8 cellular contexts compared by ENCODE assay signal in genomic region chr17:1908699-1909309, GRCh38.
DNase-seq lines count a peak whose midpoint lies in the region; ATAC-seq and TF ChIP-seq lines count a peak whose summit lies in the region.

No MANE protein-coding gene starts in this region.

- ATAC-seq in HG03442 (IDR thresholded peaks at IDR 0.05; ENCODE audit: unreplicated experiment): no peak
- no peak for ATAC-seq in HG02763 (IDR thresholded peaks at IDR 0.05; ENCODE audit: unreplicated experiment)

- H3K4me2 ChIP-seq in SU-DHL-6 (ENCODE audit: low read depth, low read length, poor library complexity, severe bottlenecking): peak overlapping the region; percentile 14
- H3K4me2 ChIP-seq in skeletal muscle satellite cell (ENCODE audit: low read length): peak overlapping the region; percentile 84

- H3K9me3 ChIP-seq in SU-DHL-6 (ENCODE audit: insufficient read depth, low read length) (no peaks in the 10 kb centered on the region), skeletal muscle satellite cell (replicated peaks; ENCODE audit: low read length) (no peaks in the 10 kb centered on the region)

- intact Hi-C loops in MCF 10A (cut with micrococcal nuclease): loop anchor here (1.0 kb wide), 3 partner anchors 116 to 335 kb away; partner anchors contain the start of genes DPH1 and RTN4RL1

- H3K36me3 Mint-ChIP-seq in MCF 10A (ENCODE audit: insufficient read depth, unreplicated experiment): no peaks in the 10 kb centered on the region

- POLR2A ChIA-PET in GM10248 (lab: Yijun Ruan, JAX): no interaction called here
- POLR2A ChIA-PET in MCF 10A (lab: Yijun Ruan, JAX): interaction anchor here (0.5 to 3.1 kb wide), 8 partner anchors 14 to 1098 kb away, joined by 3 to 50 read pairs (median 4); partner anchors contain the start of genes OVCA2 and RTN4RL1

- CTCF ChIA-PET in GM10248 (lab: Yijun Ruan, JAX) (interaction anchor here (0.9 to 2.3 kb wide), 12 partner anchors 10 to 336 kb away, joined by 3 to 10 read pairs (median 3); partner anchors contain the start of genes DPH1 and RTN4RL1), MCF 10A (lab: Yijun Ruan, JAX) (interaction anchor here (0.6 to 4.7 kb wide), 24 partner anchors 10 to 444 kb away, joined by 3 to 124 read pairs (median 4); partner anchors contain the start of genes OVCA2 and RTN4RL1)

- H4K20me1 ChIP-seq in SU-DHL-6 (ENCODE audit: low read depth, low read length): no peaks in the 10 kb centered on the region

- H3K36me3 ChIP-seq in SU-DHL-6 (ENCODE audit: low read length): no peaks in the 10 kb centered on the region
- H3K36me3 ChIP-seq in skeletal muscle satellite cell (ENCODE audit: insufficient read depth, low read length): no peaks in the 10 kb centered on the region

- H3K79me2 ChIP-seq in SU-DHL-6 (ENCODE audit: insufficient read depth, low read length): no peaks in the 10 kb centered on the region

- H3K4me3 ChIP-seq in SU-DHL-6 (ENCODE audit: insufficient read depth, low read length, poor library complexity, severe bottlenecking): no peak overlapping the region
- peak overlapping the region; percentile 61 for H3K4me3 ChIP-seq in skeletal muscle satellite cell (ENCODE audit: low read length)

- H3K4me1 ChIP-seq in skeletal muscle satellite cell (ENCODE audit: control insufficient read depth, insufficient read depth, low read length): peaks cover 14% of the 10 kb centered on the region

- no peaks in the 10 kb centered on the region for H3K9me2 ChIP-seq in SU-DHL-6 (replicated peaks; ENCODE audit: insufficient read depth, low read length)

- H2AFZ ChIP-seq in SU-DHL-6 (ENCODE audit: low read depth, low read length, severe bottlenecking): peak overlapping the region; percentile 35

- H3K9ac ChIP-seq in SU-DHL-6 (ENCODE audit: low read length): no peak overlapping the region
- H3K9ac ChIP-seq in skeletal muscle satellite cell (ENCODE audit: low read depth, low read length): peak overlapping the region; percentile 14

- TF ChIP-seq CTCF in GM10248 (IDR thresholded peaks at IDR 0.05; ENCODE audit: control extremely low read depth, extremely low read depth, low read depth, missing control alignments): peak; percentile 57
- TF ChIP-seq CTCF in SU-DHL-6 (IDR thresholded peaks at IDR 0.05; ENCODE audit: insufficient read depth, low read length, poor library complexity, severe bottlenecking): peak; percentile 45
- TF ChIP-seq CTCF in MCF 10A (IDR thresholded peaks at IDR 0.05; ENCODE audit: unreplicated experiment): peak; percentile 73

- H3K27ac Mint-ChIP-seq in MCF 10A (ENCODE audit: low read depth, unreplicated experiment): no peak overlapping the region

- DNase-seq in GM10248 (ENCODE audit: extremely low spot score): peak; percentile 69
- DNase-seq in NCI-H1092 treated with DMSO at 0.1 percent for 48 hours (lab: John Stamatoyannopoulos, UW): peak; percentile 73
- peak; percentile 81 for DNase-seq in MCF 10A (ENCODE audit: unreplicated experiment)
- DNase-seq in iPS-NIHi7 (ENCODE audit: extremely low spot score): peak; percentile 80

- H3K4me3 Mint-ChIP-seq in MCF 10A (ENCODE audit: unreplicated experiment): no peak overlapping the region

- H3K27me3 ChIP-seq in SU-DHL-6 (ENCODE audit: low read length) (no peaks in the 10 kb centered on the region), skeletal muscle satellite cell (ENCODE audit: control insufficient read depth, insufficient read depth, low read length) (peaks cover 70% of the 10 kb centered on the region)

- BruUV-seq in MCF 10A (replicated peaks; lab: Mats Ljungman, UMichigan): no TSS peak

- no peaks in the 10 kb centered on the region for H3K9me3 Mint-ChIP-seq in MCF 10A (ENCODE audit: unreplicated experiment)

- H3K4me1 Mint-ChIP-seq in MCF 10A (ENCODE audit: insufficient read depth, unreplicated experiment): no peaks in the 10 kb centered on the region

- H3F3A ChIP-seq in SU-DHL-6 (ENCODE audit: insufficient read depth): peaks cover 7% of the 10 kb centered on the region

- H3K27me3 Mint-ChIP-seq in MCF 10A (ENCODE audit: insufficient read depth, unreplicated experiment): peaks cover 26% of the 10 kb centered on the region

- H3K27ac ChIP-seq in SU-DHL-6 (ENCODE audit: low read depth, low read length): no peak overlapping the region
